In the genomic region with DNA sequence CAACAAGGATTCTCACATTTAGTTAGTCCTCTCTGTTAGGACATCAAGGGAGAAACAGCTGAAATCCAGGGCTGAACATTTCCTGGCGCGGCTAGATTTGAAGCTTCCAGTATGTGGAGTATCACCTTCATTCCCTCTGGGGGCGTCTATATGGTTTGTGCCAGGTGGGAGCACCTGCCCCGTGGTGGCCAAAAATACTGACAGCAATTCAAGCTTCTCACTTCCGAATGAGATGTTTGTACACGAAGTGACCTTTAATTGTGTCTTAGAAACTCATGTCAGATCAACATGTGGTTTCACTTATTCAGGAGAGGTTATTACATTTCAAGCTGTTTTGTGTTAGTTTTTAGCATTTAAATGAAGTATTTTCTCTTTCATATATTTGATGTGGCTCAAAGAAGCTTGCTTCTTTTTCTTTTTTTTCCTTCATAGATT, we compare ENCODE assay signal across 8 cellular contexts.
DNase-seq lines count a peak whose midpoint lies in the region; ATAC-seq and TF ChIP-seq lines count a peak whose summit lies in the region.

No MANE protein-coding gene starts in this region.

- H3K4me3 ChIP-seq in RWPE2 (ENCODE audit: severe bottlenecking) (no peak overlapping the region), fibroblast of the aortic adventitia (ENCODE audit: low read depth, low read length) (no peak overlapping the region), skin epidermis (no peak overlapping the region)

- no peak for ATAC-seq in RWPE2 (ENCODE audit: low read depth)
- no peak for ATAC-seq in HG02973 (IDR thresholded peaks at IDR 0.05; ENCODE audit: unreplicated experiment)
- ATAC-seq in HG03342 (IDR thresholded peaks at IDR 0.05; ENCODE audit: unreplicated experiment): no peak

- in situ Hi-C loops in GM13977 (cut with MboI; ENCODE audit: low pct_unique_long_range_greater_than_20kb, low sequenced_read_pairs, unreplicated experiment): no loop called here
- in situ Hi-C loops in ACHN (cut with HindIII; ENCODE audit: low pct_ligation_motif_present, low pct_unique_long_range_greater_than_20kb, low sequenced_read_pairs): no loop called here

- H3K27ac ChIP-seq in RWPE2 (ENCODE audit: poor library complexity, severe bottlenecking) (no peak overlapping the region), skin epidermis (peak overlapping the region in 20 of 21 experiments; percentile 49 to 89 (median 76))

- H3K36me3 ChIP-seq in RWPE2 (ENCODE audit: low read depth): no peaks in the 10 kb centered on the region

- no peaks in the 10 kb centered on the region for H3K27me3 ChIP-seq in RWPE2 (ENCODE audit: insufficient read depth, poor library complexity, severe bottlenecking)

- TF ChIP-seq CTCF in GM13977 (IDR thresholded peaks at IDR 0.05; ENCODE audit: extremely low read depth, insufficient read depth, missing control alignments) (no peak), RWPE2 (IDR thresholded peaks at IDR 0.05; ENCODE audit: poor library complexity, severe bottlenecking) (no peak), fibroblast of the aortic adventitia (IDR thresholded peaks at IDR 0.05; ENCODE audit: insufficient read depth, low read length) (no peak)

- DNase-seq in GM13977 (ENCODE audit: low spot score): peak; percentile 53
- peak; percentile 55 for DNase-seq in RWPE2 (ENCODE audit: low spot score)
- peak; percentile 50 for DNase-seq in fibroblast of the aortic adventitia (ENCODE audit: low read depth)
- DNase-seq in ACHN: no peak
- DNase-seq in SW 1271 (lab: John Stamatoyannopoulos, UW): no peak

- peaks cover 22% of the 10 kb centered on the region for H3K4me1 ChIP-seq in RWPE2 (ENCODE audit: insufficient read depth, poor library complexity, severe bottlenecking)

- no peaks in the 10 kb centered on the region for H3K9me3 ChIP-seq in RWPE2 (ENCODE audit: severe bottlenecking)

Comparison
In these comparisons a context has a peak if more than half of its experiments do, and no peak if none do; other contexts are left out.
1. DNase-seq: peak in GM13977 (single experiment), RWPE2 (single experiment) and fibroblast of the aortic adventitia (single experiment); none in ACHN (single experiment) and SW 1271 (0 of 2).